18 cellular contexts compared by ENCODE assay signal in the genomic region with DNA sequence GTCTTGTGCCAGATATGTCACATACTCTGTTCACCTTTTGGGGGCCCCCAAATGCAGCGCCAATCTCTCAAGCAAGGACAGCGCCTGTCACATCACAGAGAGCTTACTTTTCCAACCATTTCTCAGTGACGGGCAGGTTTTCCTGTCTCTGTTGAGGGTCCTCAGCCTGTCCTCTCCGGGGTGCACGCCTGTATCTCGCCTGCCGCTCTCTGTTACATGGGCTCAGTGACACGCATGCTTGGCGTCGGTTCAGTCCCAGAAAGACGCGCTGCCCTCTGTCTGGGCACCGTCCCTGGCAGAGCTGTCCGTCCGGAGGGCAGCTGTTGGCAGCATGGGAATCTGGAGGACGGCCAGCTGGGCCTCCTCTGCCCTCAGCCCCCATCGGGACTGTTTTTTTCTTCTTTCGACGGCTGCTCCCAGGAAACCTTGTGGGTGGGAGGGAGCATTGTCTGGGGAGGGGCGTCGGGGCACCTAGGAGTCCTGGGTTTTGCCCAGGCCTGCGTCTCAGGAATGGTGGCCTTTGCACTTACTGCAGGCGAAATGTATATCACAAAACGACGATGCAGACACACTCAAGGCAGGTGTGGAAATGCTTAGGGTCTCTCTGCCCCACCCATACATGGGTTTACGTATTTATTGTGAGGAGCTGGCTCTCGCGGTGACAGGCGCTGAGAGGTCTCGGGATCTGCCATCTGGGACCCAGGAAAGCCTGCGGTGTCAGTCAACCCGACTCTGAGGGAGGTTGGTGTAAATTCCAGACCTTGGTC. TPM values are rescaled to one million over a fixed set of nuclear protein-coding genes. Genes with fewer than 3 reads are reported as not detected.
A peak's percentile ranks its signal among the peaks of the same experiment; 100 is the strongest.
DNase-seq lines count a peak whose midpoint lies in the region; ATAC-seq, FAIRE-seq and TF ChIP-seq lines count a peak whose summit lies in the region.
"Had no signal": no experiment of that assay in that cellular context is flagged by ENCODE, and none has a peak within 500 bp of the region (broad histone marks: within the 10 kb centered on the region; RNA-seq: fewer than 3 reads in every experiment).

No MANE protein-coding gene starts in this region.

- peaks cover 56% of the 10 kb centered on the region for H3K4me1 Mint-ChIP-seq in nephron progenitor cell

- TF ChIP-seq CTCF in heart left ventricle (IDR thresholded peaks at IDR 0.05) = no peak
- no peak for TF ChIP-seq CTCF in nephron progenitor cell (IDR thresholded peaks at IDR 0.05)
- TF ChIP-seq CTCF in upper lobe of right lung (IDR thresholded peaks at IDR 0.05) = no peak

- H3K9me3 ChIP-seq in heart left ventricle (no peaks in the 10 kb centered on the region), upper lobe of right lung (no peaks in the 10 kb centered on the region)
- H3K9me3 ChIP-seq: ascending aorta had no signal

- no peaks in the 10 kb centered on the region for H3K36me3 Mint-ChIP-seq in nephron progenitor cell (ENCODE audit: low read depth)

- no peaks in the 10 kb centered on the region for H3K9me3 Mint-ChIP-seq in nephron progenitor cell

- H3K36me3 ChIP-seq in heart left ventricle = no peaks in the 10 kb centered on the region
- H3K36me3 ChIP-seq in upper lobe of right lung = no peaks in the 10 kb centered on the region
- H3K36me3 ChIP-seq: ascending aorta had no signal

- ATAC-seq in heart left ventricle (no peak), Right ventricle myocardium superior (ENCODE audit: poor library complexity) (no peak), upper lobe of right lung (no peak), GM21515 (IDR thresholded peaks at IDR 0.05; ENCODE audit: unreplicated experiment) (no peak), HG03135 (IDR thresholded peaks at IDR 0.05; ENCODE audit: unreplicated experiment) (no peak)
- ATAC-seq: naive thymus-derived CD4-positive, alpha-beta T cell had no signal

- no peak overlapping the region for H3K27ac Mint-ChIP-seq in nephron progenitor cell
- H3K27ac Mint-ChIP-seq: naive thymus-derived CD4-positive, alpha-beta T cell had no signal

- TF ChIP-seq POLR2A in heart left ventricle (IDR thresholded peaks at IDR 0.05) = no peak
- TF ChIP-seq POLR2A in H54 (IDR thresholded peaks at IDR 0.05; ENCODE audit: low read depth, low read length) = no peak

- H3K27ac ChIP-seq in heart left ventricle (no peak overlapping the region), upper lobe of right lung (no peak overlapping the region)
- H3K27ac ChIP-seq: ascending aorta had no signal

- intact Hi-C loops in heart left ventricle (cut with DNase I) (no loop called here), Right ventricle myocardium superior (cut with DNase I) (no loop called here), upper lobe of right lung (cut with DNase I) (no loop called here)

- H3K27me3 Mint-ChIP-seq in nephron progenitor cell (ENCODE audit: low read depth, poor library complexity) = peaks cover 23% of the 10 kb centered on the region
- H3K27me3 Mint-ChIP-seq: naive thymus-derived CD4-positive, alpha-beta T cell had no signal

- H3K27me3 ChIP-seq in heart left ventricle (peaks cover 0 to 30% (median 0%) of the 10 kb centered on the region in 9 donors), upper lobe of right lung (no peaks in the 10 kb centered on the region)
- H3K27me3 ChIP-seq: ascending aorta had no signal

- WGBS in heart left ventricle, 4 donors = 72 to 79% (median 74%) methylated on average over 32 of the region's 32 CpGs

- FAIRE-seq in H54 (lab: Jason Lieb, UNC) = no peak

- H3K4me1 ChIP-seq in heart left ventricle (peaks cover 0 to 26% (median 4%) of the 10 kb centered on the region in 12 donors), upper lobe of right lung (no peaks in the 10 kb centered on the region)
- H3K4me1 ChIP-seq: ascending aorta had no signal

- H3K4me3 ChIP-seq in heart left ventricle = no peak overlapping the region
- no peak overlapping the region for H3K4me3 ChIP-seq in upper lobe of right lung

- peak overlapping the region; percentile 49 for H3K4me3 Mint-ChIP-seq in nephron progenitor cell

- DNase-seq in heart left ventricle (peak in 3 of 5 donors; percentile 11 to 49 (median 33)), Right ventricle myocardium superior (no peak), epidermal melanocyte (ENCODE audit: insufficient read length, low spot score) (peak; percentile 11), nephron progenitor cell (no peak), upper lobe of right lung (peak; percentile 53), H54 (ENCODE audit: insufficient read length, low spot score) (no peak)
- DNase-seq: activated effector memory CD4-positive, alpha-beta T cell treated with anti-CD3 and anti-CD28 coated beads, Interleukin-2, amount 50 U/mL, for 16 hours; foreskin melanocyte; naive thymus-derived CD4-positive, alpha-beta T cell; NCI-H187 treated with DMSO at 0.1 percent for 48 hours; NCI-H446; retina; stimulated activated CD4-positive, alpha-beta T cell treated with anti-CD3 and anti-CD28 coated beads, Interleukin-1b, Interleukin-23, amount 100 ng/mL, for 48 hours; T-helper 2 cell had no signal

RNA-seq across cellular contexts. Expression of a gene that starts 30.9 kb away (rescaled TPM):
- total RNA-seq in heart left ventricle (not detected), Right ventricle myocardium superior (not detected), upper lobe of right lung (not detected)
- polyA plus RNA-seq in heart left ventricle = not detected
- total RNA-seq: ascending aorta had no signal
- polyA plus RNA-seq: AG04450; naive thymus-derived CD4-positive, alpha-beta T cell had no signal

RNA-seq across cellular contexts. Expression of a gene that starts 41.7 kb away (rescaled TPM):
- total RNA-seq in heart left ventricle (1 to 10 TPM in 5 of 9 donors, under 1 TPM in 4; 0.27 to 7.6 (median 1.3) TPM), Right ventricle myocardium superior (2.0 TPM), upper lobe of right lung (1.8 TPM)
- polyA plus RNA-seq in heart left ventricle = 1 to 10 TPM; 3.3 to 4.7 TPM
- total RNA-seq: ascending aorta had no signal
- polyA plus RNA-seq: AG04450 had no signal

Comparison
In these comparisons a context has a peak if more than half of its experiments do, and no peak if none do; other contexts are left out.
1. DNase-seq: peak in heart left ventricle (3 of 5), epidermal melanocyte (single experiment) and upper lobe of right lung (single experiment); none in Right ventricle myocardium superior (single experiment), nephron progenitor cell (single experiment) and H54 (single experiment).